22 cellular contexts compared by ENCODE assay signal in the genomic region with DNA sequence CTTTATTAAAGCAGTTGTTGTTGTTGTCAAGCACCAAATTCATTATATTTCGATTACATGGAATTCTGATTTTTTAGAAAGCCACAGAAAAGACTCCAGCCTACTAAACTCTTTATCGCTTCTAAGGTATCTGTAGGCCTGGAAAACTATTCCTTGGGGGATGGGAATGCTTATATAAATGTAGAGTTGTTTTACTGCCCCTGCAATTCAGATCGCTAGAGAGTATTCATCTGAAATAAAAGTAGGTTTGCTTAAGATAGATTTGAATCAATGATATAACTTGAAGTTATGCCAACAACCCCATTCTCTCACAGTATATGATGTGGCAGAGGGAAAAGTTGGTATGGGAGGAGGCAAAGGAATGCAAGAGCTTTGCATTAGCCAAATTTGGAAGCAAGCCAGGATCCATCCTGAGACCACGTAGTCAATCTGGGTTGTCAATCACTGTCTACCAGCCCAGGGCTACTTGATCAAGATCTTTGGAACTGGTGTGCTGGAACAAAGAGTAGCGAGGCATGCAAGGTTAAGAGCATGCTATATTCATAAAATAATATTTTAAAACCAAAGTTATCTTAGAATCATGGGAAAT.
"Had no signal": no experiment of that assay in that cellular context is flagged by ENCODE, and none has a peak within 500 bp of the region (broad histone marks: within the 10 kb centered on the region; RNA-seq: fewer than 3 reads in every experiment).

No MANE protein-coding gene starts in this region.

- H3K27ac ChIP-seq: colonic mucosa, foreskin keratinocyte, heart left ventricle, left ventricle myocardium inferior, lower lobe of right lung, neutrophil, psoas muscle, sigmoid colon, skin epidermis, stomach, thoracic aorta, transverse colon had no signal

- ATAC-seq: foreskin keratinocyte; heart left ventricle; lower lobe of right lung; naive thymus-derived CD4-positive, alpha-beta T cell; psoas muscle had no signal

- H3K9me3 Mint-ChIP-seq: memory B cell, nephron progenitor cell had no signal

- H3K4me1 ChIP-seq: colonic mucosa, heart left ventricle, left ventricle myocardium inferior, lower lobe of right lung, psoas muscle, sigmoid colon, transverse colon had no signal

- H3K4me1 Mint-ChIP-seq: naive thymus-derived CD4-positive, alpha-beta T cell had no signal

- H3K36me3 ChIP-seq: colonic mucosa, heart left ventricle, left ventricle myocardium inferior, lower lobe of right lung, neutrophil, sigmoid colon, stomach, thoracic aorta, transverse colon had no signal

- H3K4me3 Mint-ChIP-seq: memory B cell; naive thymus-derived CD4-positive, alpha-beta T cell; nephron progenitor cell had no signal

- H3K36me3 Mint-ChIP-seq: naive thymus-derived CD4-positive, alpha-beta T cell had no signal

- H3K4me3 ChIP-seq: colonic mucosa, heart left ventricle, left ventricle myocardium inferior, lower lobe of right lung, psoas muscle, sigmoid colon, skin epidermis, stomach, thoracic aorta, transverse colon had no signal

- H3K27me3 ChIP-seq: colonic mucosa, foreskin keratinocyte, heart left ventricle, sigmoid colon, stomach, transverse colon had no signal

- H3K27ac Mint-ChIP-seq: memory B cell; naive thymus-derived CD4-positive, alpha-beta T cell had no signal

- DNase-seq: colonic mucosa; dermis blood vessel endothelial cell; foreskin keratinocyte; heart left ventricle; hippocampal formation; left ventricle myocardium inferior; lower lobe of right lung; naive thymus-derived CD4-positive, alpha-beta T cell; nephron progenitor cell; psoas muscle; retina; sigmoid colon; stimulated activated CD4-positive, alpha-beta T cell treated with anti-CD3 and anti-CD28 coated beads, Interleukin-2, amount 100 ng/mL, for 24 hours; stimulated activated CD4-positive, alpha-beta T cell treated with anti-CD3 and anti-CD28 coated beads, Interleukin-4, amount 100 ng/mL, for 4 hours; stimulated activated naive CD4-positive, alpha-beta T cell; stomach; substantia nigra; transverse colon had no signal

- H3K9me3 ChIP-seq: colonic mucosa, heart left ventricle, left ventricle myocardium inferior, lower lobe of right lung, neutrophil, psoas muscle, sigmoid colon, stomach, thoracic aorta, transverse colon had no signal
